8 cellular contexts compared by ENCODE assay signal in genomic region chr6:36442083-36442670, GRCh38. TPM values are rescaled to one million over a fixed set of nuclear protein-coding genes. Genes with fewer than 3 reads are reported as not detected.
DNase-seq lines count a peak whose midpoint lies in the region; ATAC-seq and TF ChIP-seq lines count a peak whose summit lies in the region.

No MANE protein-coding gene starts in this region.

- DNase-seq in activated CD4-positive, alpha-beta T cell treated with anti-CD3 and anti-CD28 coated beads, Interleukin-2, amount 10 ng/mL, durations not matched to agents 24 days and 14 days: no peak
- no peak for DNase-seq in activated CD4-positive, alpha-beta T cell treated with anti-CD3 and anti-CD28 coated beads for 4 hours
- DNase-seq in adipocyte (ENCODE audit: low read depth) (no peak), testis (no peak), NCI-H2107 treated with DMSO at 0.1 percent for 48 hours (lab: John Stamatoyannopoulos, UW; ENCODE audit: unreplicated experiment) (no peak)

- peaks cover 28% of the 10 kb centered on the region for H3K4me1 Mint-ChIP-seq in activated CD4-positive, alpha-beta T cell treated with anti-CD3 and anti-CD28 coated beads, Interleukin-2, amount 10 ng/mL, durations not matched to agents 24 days and 14 days

- H3K36me3 Mint-ChIP-seq in activated CD4-positive, alpha-beta T cell treated with anti-CD3 and anti-CD28 coated beads, Interleukin-2, amount 10 ng/mL, durations not matched to agents 24 days and 14 days (ENCODE audit: low read depth): peaks cover 14% of the 10 kb centered on the region

- peak overlapping the region; percentile 99 for H3K9ac ChIP-seq in adipocyte (ENCODE audit: low read length)

- peak overlapping the region; percentile 96 for H3K4me3 Mint-ChIP-seq in activated CD4-positive, alpha-beta T cell treated with anti-CD3 and anti-CD28 coated beads, Interleukin-2, amount 10 ng/mL, durations not matched to agents 24 days and 14 days

- H3K36me3 ChIP-seq in adipocyte (ENCODE audit: control insufficient read depth, insufficient read depth, low read length, severe bottlenecking) (no peaks in the 10 kb centered on the region), testis (ENCODE audit: low read depth, missing control alignments) (no peaks in the 10 kb centered on the region)

- H3K4me3 ChIP-seq in adipocyte (ENCODE audit: low read length) (peak overlapping the region; percentile 99), testis (peak overlapping the region; percentile 82 to 92)

- no peak for TF ChIP-seq CTCF in testis (IDR thresholded peaks at IDR 0.05)

- ATAC-seq in HG03521 (IDR thresholded peaks at IDR 0.05; ENCODE audit: unreplicated experiment) (no peak), GM21723 (IDR thresholded peaks at IDR 0.05; ENCODE audit: unreplicated experiment) (no peak)

- no peaks in the 10 kb centered on the region for H3K27me3 Mint-ChIP-seq in activated CD4-positive, alpha-beta T cell treated with anti-CD3 and anti-CD28 coated beads, Interleukin-2, amount 10 ng/mL, durations not matched to agents 24 days and 14 days

- H3K27me3 ChIP-seq in adipocyte (replicated peaks; ENCODE audit: control insufficient read depth, insufficient read depth, low read length): no peaks in the 10 kb centered on the region
- no peaks in the 10 kb centered on the region for H3K27me3 ChIP-seq in layer of hippocampus (ENCODE audit: control insufficient read depth, insufficient read depth, low read length)
- H3K27me3 ChIP-seq in testis: no peaks in the 10 kb centered on the region

- H3K27ac Mint-ChIP-seq in activated CD4-positive, alpha-beta T cell treated with anti-CD3 and anti-CD28 coated beads, Interleukin-2, amount 10 ng/mL, durations not matched to agents 24 days and 14 days: peak overlapping the region; percentile 98

- intact Hi-C loops in activated CD4-positive, alpha-beta T cell treated with anti-CD3 and anti-CD28 coated beads, Interleukin-2, amount 10 ng/mL, durations not matched to agents 24 days and 14 days (cut with micrococcal nuclease): loop anchor here (1.0 to 5.0 kb wide), 4 partner anchors 105 to 820 kb away; partner anchors contain the start of genes SRSF3 and STK38
- intact Hi-C loops in testis (cut with DNase I; ENCODE audit: low total_unique reads): no loop called here

- peak overlapping the region; percentile 93 for H3K27ac ChIP-seq in layer of hippocampus (ENCODE audit: low read depth, low read length)
- H3K27ac ChIP-seq in testis: peak overlapping the region; percentile 98 to 99

- no peak for TF ChIP-seq POLR2A in testis (IDR thresholded peaks at IDR 0.05)

- H3K4me1 ChIP-seq in adipocyte (ENCODE audit: control insufficient read depth, insufficient read depth, low read length) (peaks cover 37% of the 10 kb centered on the region), testis (peaks cover 29% of the 10 kb centered on the region)

- WGBS in testis, 2 donors: 41 to 43% methylated on average over 12 of the region's 12 CpGs

- H3K9me3 ChIP-seq in adipocyte (ENCODE audit: control insufficient read depth, low read length): no peaks in the 10 kb centered on the region
- no peaks in the 10 kb centered on the region for H3K9me3 ChIP-seq in testis

- no peaks in the 10 kb centered on the region for H3K9me3 Mint-ChIP-seq in activated CD4-positive, alpha-beta T cell treated with anti-CD3 and anti-CD28 coated beads, Interleukin-2, amount 10 ng/mL, durations not matched to agents 24 days and 14 days

RNA-seq across cellular contexts. Expression of gene PXT1, which starts 0.5 kb away (rescaled TPM):
- total RNA-seq in activated CD4-positive, alpha-beta T cell treated with anti-CD3 and anti-CD28 coated beads, Interleukin-2, amount 10 ng/mL, durations not matched to agents 24 days and 14 days: 0.09 and 0.30 TPM in 2 replicates
- total RNA-seq in testis: 1 to 10 TPM; 1.8 to 3.6 TPM
- polyA plus RNA-seq in testis (ENCODE audit: insufficient read depth, low read depth, low replicate concordance): 4.2 TPM

RNA-seq across cellular contexts. Expression of gene KCTD20, which starts 0.6 kb away (rescaled TPM):
- total RNA-seq in activated CD4-positive, alpha-beta T cell treated with anti-CD3 and anti-CD28 coated beads, Interleukin-2, amount 10 ng/mL, durations not matched to agents 24 days and 14 days: 62.2 and 62.4 TPM in 2 replicates
- total RNA-seq in testis: 10 to 100 TPM; 31.5 to 35.5 TPM
- 21.8 TPM for polyA plus RNA-seq in testis (ENCODE audit: insufficient read depth, low read depth, low replicate concordance)

RNA-seq across cellular contexts. Expression of gene ETV7, which starts 54.7 kb away (rescaled TPM):
- 0.54 and 0.57 TPM in 2 replicates for total RNA-seq in activated CD4-positive, alpha-beta T cell treated with anti-CD3 and anti-CD28 coated beads, Interleukin-2, amount 10 ng/mL, durations not matched to agents 24 days and 14 days
- total RNA-seq in testis: 1 to 10 TPM in 1 of 2 donors, under 1 TPM in 1; 0.68 to 1.3 TPM
- polyA plus RNA-seq in testis (ENCODE audit: insufficient read depth, low read depth, low replicate concordance): 2.2 TPM
